17 cellular contexts compared by ENCODE assay signal in the genomic region with DNA sequence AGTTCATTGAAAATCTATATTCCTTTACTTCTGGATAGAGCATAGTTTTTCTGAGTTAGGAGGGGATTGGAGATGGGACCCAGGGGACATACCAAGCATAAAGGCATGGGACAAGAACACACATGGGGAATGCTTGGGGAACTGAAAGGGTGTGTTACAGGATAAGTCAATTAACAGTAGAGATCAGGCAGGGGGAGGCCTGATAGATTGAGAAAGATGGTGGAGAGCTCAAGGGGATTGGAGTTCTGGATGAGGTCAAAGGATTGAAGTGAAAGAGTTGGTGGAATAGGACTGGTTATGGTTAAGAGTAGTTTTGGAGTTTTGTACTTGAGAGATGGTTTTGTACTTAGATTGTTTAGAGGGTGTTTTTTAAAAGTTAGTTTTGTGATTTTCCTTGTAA.
"Had no signal": no experiment of that assay in that cellular context is flagged by ENCODE, and none has a peak within 500 bp of the region (broad histone marks: within the 10 kb centered on the region; RNA-seq: fewer than 3 reads in every experiment).

No MANE protein-coding gene starts in this region.

- ATAC-seq: activated CD4-positive, CD25-positive, alpha-beta regulatory T cell treated with anti-CD3 and anti-CD28 coated beads, Interleukin-2, amount 50 U/mL, for 24 hours; gastroesophageal sphincter; heart right ventricle; upper lobe of right lung had no signal

- H3K4me3 Mint-ChIP-seq: activated naive CD8-positive, alpha-beta T cell; brain; dendritic cell treated with granulocyte-macrophage colony-stimulating factor and Interleukin-4, amounts not matched to agents 40 ng/mL and 50 ng/mL, for 4 days had no signal

- H3K27ac ChIP-seq: gastroesophageal sphincter, heart right ventricle, suprapubic skin, upper lobe of right lung had no signal

- H3K9me3 Mint-ChIP-seq: dendritic cell treated with granulocyte-macrophage colony-stimulating factor and Interleukin-4, amounts not matched to agents 40 ng/mL and 50 ng/mL, for 4 days had no signal

- FAIRE-seq: small intestine had no signal

- H3K27me3 ChIP-seq: gastroesophageal sphincter, heart right ventricle, suprapubic skin, upper lobe of right lung had no signal

- DNase-seq: activated CD4-positive, alpha-beta T cell treated with anti-CD3 and anti-CD28 coated beads, Interleukin-2, amount 50 U/mL, for 1 hour; activated CD8-positive, alpha-beta memory T cell treated with anti-CD3 and anti-CD28 coated beads for 24 hours; activated gamma-delta T cell treated with Interleukin-2 at 50 U/mL for 16 hours; effector memory CD4-positive, alpha-beta T cell; heart right ventricle; small intestine; stimulated activated CD4-positive, alpha-beta T cell treated with anti-CD3 and anti-CD28 coated beads, Interleukin-4, amount 100 ng/mL, for 4 hours; stimulated activated CD8-positive, alpha-beta memory T cell treated with anti-CD3 and anti-CD28 coated beads, Interleukin-4, amount 100 ng/mL, for 48 hours; stimulated activated naive CD4-positive, alpha-beta T cell treated with Interleukin-2 at 50 U/mL for 16 hours; SW 1271; upper lobe of right lung had no signal

- H3K4me3 ChIP-seq: gastroesophageal sphincter, heart right ventricle, suprapubic skin, upper lobe of right lung had no signal

- H3K36me3 Mint-ChIP-seq: activated naive CD8-positive, alpha-beta T cell had no signal

- H3K36me3 ChIP-seq: gastroesophageal sphincter, heart right ventricle, suprapubic skin, upper lobe of right lung had no signal

- H3K27ac Mint-ChIP-seq: activated naive CD8-positive, alpha-beta T cell; dendritic cell treated with granulocyte-macrophage colony-stimulating factor and Interleukin-4, amounts not matched to agents 40 ng/mL and 50 ng/mL, for 4 days had no signal

- H3K27me3 Mint-ChIP-seq: activated naive CD8-positive, alpha-beta T cell; brain; dendritic cell treated with granulocyte-macrophage colony-stimulating factor and Interleukin-4, amounts not matched to agents 40 ng/mL and 50 ng/mL, for 4 days had no signal

- H3K9me3 ChIP-seq: gastroesophageal sphincter, heart right ventricle, suprapubic skin, upper lobe of right lung had no signal
